Comparison of ENCODE assay signal across 8 cellular contexts in the genomic region with DNA sequence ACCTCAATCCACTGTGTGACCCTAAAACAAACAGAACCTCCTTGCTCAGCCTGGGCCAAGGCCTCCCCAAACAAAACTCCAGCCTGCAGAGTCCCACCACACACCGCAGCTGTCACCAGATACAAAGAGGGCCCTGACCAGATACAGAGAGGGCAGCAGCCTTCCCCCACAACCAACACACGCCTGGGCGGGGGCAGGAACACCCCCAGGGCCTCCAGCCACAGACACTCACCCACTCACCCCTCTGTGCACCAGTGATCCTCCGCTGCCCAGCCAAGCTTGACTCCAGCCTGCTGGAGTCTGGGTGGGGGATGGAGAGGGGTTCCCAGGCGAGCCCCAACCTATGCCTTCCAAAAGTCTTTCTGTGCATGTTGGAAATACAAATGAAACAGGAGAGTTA. TPM values are rescaled to one million over a fixed set of nuclear protein-coding genes. Genes with fewer than 3 reads are reported as not detected.
DNase-seq lines count a peak whose midpoint lies in the region; ATAC-seq and TF ChIP-seq lines count a peak whose summit lies in the region.

No MANE protein-coding gene starts in this region.

- peak overlapping the region; percentile 95 for H3K18ac ChIP-seq in neuronal stem cell (ENCODE audit: low read length)

- ATAC-seq in GM18907 (IDR thresholded peaks at IDR 0.05; ENCODE audit: unreplicated experiment) = no peak

- peak overlapping the region; percentile 93 to 100 (median 99) for H3K4me2 ChIP-seq in BLaER1 treated with 17β-estradiol and CSF1 and Interleukin-3, amounts not matched to agents 10 nM and 100 nM
- H3K4me2 ChIP-seq in neuronal stem cell (ENCODE audit: insufficient read depth, low read length, poor library complexity, severe bottlenecking) = peak overlapping the region; percentile 33

- H2BK5ac ChIP-seq in neuronal stem cell (ENCODE audit: low read length) = peak overlapping the region; percentile 97

- DNase-seq in coronary artery (ENCODE audit: low spot score) = no peak
- no peak for DNase-seq in neuronal stem cell (ENCODE audit: low spot score)
- no peak for DNase-seq in stimulated activated CD8-positive, alpha-beta memory T cell treated with anti-CD3 and anti-CD28 coated beads, Interleukin-4, amount 100 ng/mL, for 48 hours
- DNase-seq in NK-92 treated with Interleukin-12 subunit alpha and Interleukin-12 subunit beta, amount 100 ng/mL, for 24 hours (lab: John Stamatoyannopoulos, UW) = no peak
- no peak for DNase-seq in UCSD-AML1 (lab: John Stamatoyannopoulos, UW; ENCODE audit: unreplicated experiment)

- no peak overlapping the region for H4K8ac ChIP-seq in neuronal stem cell (ENCODE audit: low read depth, low read length)

- H3K79me1 ChIP-seq in neuronal stem cell (ENCODE audit: low read depth, low read length) = peaks cover 23% of the 10 kb centered on the region

- H3K27me3 ChIP-seq in BLaER1 treated with 17β-estradiol and CSF1 and Interleukin-3, amounts not matched to agents 10 nM and 100 nM = no peaks in the 10 kb centered on the region; a peak in 2 of 22 replicates
- H3K27me3 ChIP-seq in HUES6 (ENCODE audit: control insufficient read depth, insufficient read depth, low read length) (peaks cover 12% of the 10 kb centered on the region), neuronal stem cell (ENCODE audit: control insufficient read depth in 3 of 3, insufficient read depth in 3 of 3, low read depth in 1 of 3, low read length in 3 of 3) (peaks cover 0 to 2% (median 0%) of the 10 kb centered on the region in 3 experiments)

- H3K9me3 ChIP-seq in BLaER1 treated with 17β-estradiol and CSF1 and Interleukin-3, amounts not matched to agents 10 nM and 100 nM (replicated peaks in 1 of 11) = no peaks in the 10 kb centered on the region
- no peaks in the 10 kb centered on the region for H3K9me3 ChIP-seq in HUES6 (ENCODE audit: control insufficient read depth, insufficient read depth, low read depth, low read length)
- H3K9me3 ChIP-seq in neuronal stem cell (replicated peaks in 1 of 2; ENCODE audit: control insufficient read depth in 2 of 2, insufficient read depth in 1 of 2, low read depth in 1 of 2, low read length in 2 of 2) = no peaks in the 10 kb centered on the region

- H3K9ac ChIP-seq in BLaER1 treated with 17β-estradiol and CSF1 and Interleukin-3, amounts not matched to agents 10 nM and 100 nM = peak overlapping the region in 10 of 11 experiments; percentile 66 to 96 (median 80); a peak in 18 of 22 replicates
- peak overlapping the region; percentile 38 for H3K9ac ChIP-seq in HUES6 (ENCODE audit: low read length)
- no peak overlapping the region for H3K9ac ChIP-seq in neuronal stem cell (ENCODE audit: low read depth, low read length, poor library complexity)

- peak overlapping the region; percentile 31 for H3K23ac ChIP-seq in neuronal stem cell (ENCODE audit: low read depth, low read length, poor library complexity)

- H3K4me1 ChIP-seq in BLaER1 treated with 17β-estradiol and CSF1 and Interleukin-3, amounts not matched to agents 10 nM and 100 nM = peaks cover 85 to 97% (median 94%) of the 10 kb centered on the region in 10 experiments
- H3K4me1 ChIP-seq in HUES6 (ENCODE audit: control insufficient read depth, insufficient read depth, low read length) (peaks cover 67% of the 10 kb centered on the region), neuronal stem cell (ENCODE audit: control insufficient read depth in 2 of 2, insufficient read depth in 1 of 2, low read depth in 1 of 2, low read length in 2 of 2) (peaks cover 62 to 74% of the 10 kb centered on the region in 2 donors)

- peak overlapping the region; percentile 100 for H2BK12ac ChIP-seq in neuronal stem cell (ENCODE audit: low read length)

- TF ChIP-seq CTCF in coronary artery (IDR thresholded peaks at IDR 0.05) = no peak

- peaks cover 3 to 83% (median 39%) of the 10 kb centered on the region in 11 experiments; a peak in 20 of 22 replicates for H4K20me1 ChIP-seq in BLaER1 treated with 17β-estradiol and CSF1 and Interleukin-3, amounts not matched to agents 10 nM and 100 nM

- WGBS in neuronal stem cell (ENCODE audit: extremely low coverage in 2 of 2, insufficient read length in 2 of 2, insufficient replicate concordance in 1 of 2), 2 donors = no CpG with 5 or more reads among the region's 5 CpGs

- peaks cover 0 to 3% (median 2%) of the 10 kb centered on the region in 11 experiments; a peak in 16 of 22 replicates for H3K36me3 ChIP-seq in BLaER1 treated with 17β-estradiol and CSF1 and Interleukin-3, amounts not matched to agents 10 nM and 100 nM
- peaks cover 3% of the 10 kb centered on the region; the same call in 1 of the 2 replicates for H3K36me3 ChIP-seq in HUES6 (ENCODE audit: control insufficient read depth, insufficient read depth, low read length)
- peaks cover 1 to 13% of the 10 kb centered on the region in 2 donors for H3K36me3 ChIP-seq in neuronal stem cell (replicated peaks in 1 of 2; ENCODE audit: control insufficient read depth in 2 of 2, insufficient read depth in 2 of 2, low read length in 2 of 2)

- peak overlapping the region in 10 of 11 experiments; percentile 68 to 84 (median 76); a peak in 17 of 22 replicates for H3K27ac ChIP-seq in BLaER1 treated with 17β-estradiol and CSF1 and Interleukin-3, amounts not matched to agents 10 nM and 100 nM
- H3K27ac ChIP-seq in HUES6 (ENCODE audit: low read depth, low read length) = no peak overlapping the region
- peak overlapping the region; percentile 78 to 99 for H3K27ac ChIP-seq in coronary artery
- peak overlapping the region; percentile 76 for H3K27ac ChIP-seq in neuronal stem cell (replicated peaks; ENCODE audit: low read length)

- peak overlapping the region; percentile 100 for H2BK15ac ChIP-seq in neuronal stem cell (ENCODE audit: low read length)

- peak overlapping the region; percentile 100 for H2AK5ac ChIP-seq in neuronal stem cell (ENCODE audit: low read depth, low read length)

- H4K91ac ChIP-seq in neuronal stem cell (ENCODE audit: low read depth, low read length, poor library complexity) = peak overlapping the region; percentile 30

- peak overlapping the region; percentile 2 for H3K14ac ChIP-seq in neuronal stem cell (ENCODE audit: low read length)

- H3K4ac ChIP-seq in neuronal stem cell (ENCODE audit: low read length) = no peak overlapping the region

- no peak overlapping the region for H2AFZ ChIP-seq in neuronal stem cell (ENCODE audit: low read length)

- H3K4me3 ChIP-seq in BLaER1 treated with 17β-estradiol and CSF1 and Interleukin-3, amounts not matched to agents 10 nM and 100 nM = peak overlapping the region; percentile 65 to 77 (median 72); a peak in 18 of 20 replicates
- H3K4me3 ChIP-seq in HUES6 (ENCODE audit: low read depth, low read length) (0 out of 2 replicates have a peak overlapping the region, but pooled peaks have one; percentile 80), coronary artery (no peak overlapping the region), neuronal stem cell (ENCODE audit: low read length in 2 of 2) (no peak overlapping the region)

- peak overlapping the region; percentile 93 for H2BK120ac ChIP-seq in neuronal stem cell (ENCODE audit: low read depth, low read length)

RNA-seq across cellular contexts. Expression of a gene that starts 5.9 kb away (rescaled TPM):
- polyA plus RNA-seq in neuronal stem cell (2013, experiment 1 of 2) = 218 TPM
- polyA plus RNA-seq in neuronal stem cell (2013, experiment 2 of 2) = 217 TPM

RNA-seq across cellular contexts. Expression of a gene that starts 12.1 kb away (rescaled TPM):
- 23.8 TPM for polyA plus RNA-seq in neuronal stem cell (2013, experiment 1 of 2)
- polyA plus RNA-seq in neuronal stem cell (2013, experiment 2 of 2) = 24.1 TPM

RNA-seq across cellular contexts. Expression of a gene that starts 14.8 kb away (rescaled TPM):
- 98.3 TPM for polyA plus RNA-seq in neuronal stem cell (2013, experiment 1 of 2)
- 99.9 TPM for polyA plus RNA-seq in neuronal stem cell (2013, experiment 2 of 2)

RNA-seq across cellular contexts. Expression of a gene that starts 21.6 kb away (rescaled TPM):
- 106 TPM for polyA plus RNA-seq in neuronal stem cell (2013, experiment 1 of 2)
- polyA plus RNA-seq in neuronal stem cell (2013, experiment 2 of 2) = 101 TPM

RNA-seq across cellular contexts. Expression of a gene that starts 22.5 kb away (rescaled TPM):
- 41.4 TPM for polyA plus RNA-seq in neuronal stem cell (2013, experiment 1 of 2)
- 40.6 TPM for polyA plus RNA-seq in neuronal stem cell (2013, experiment 2 of 2)

Comparison
In these comparisons a context has a peak if more than half of its experiments do, and no peak if none do; other contexts are left out.
1. H3K4me3 ChIP-seq: peak in BLaER1 treated with 17β-estradiol and CSF1 and Interleukin-3, amounts not matched to agents 10 nM and 100 nM (10 of 10) and HUES6 (single experiment); none in coronary artery (single experiment) and neuronal stem cell (0 of 2).